In the genomic region with DNA sequence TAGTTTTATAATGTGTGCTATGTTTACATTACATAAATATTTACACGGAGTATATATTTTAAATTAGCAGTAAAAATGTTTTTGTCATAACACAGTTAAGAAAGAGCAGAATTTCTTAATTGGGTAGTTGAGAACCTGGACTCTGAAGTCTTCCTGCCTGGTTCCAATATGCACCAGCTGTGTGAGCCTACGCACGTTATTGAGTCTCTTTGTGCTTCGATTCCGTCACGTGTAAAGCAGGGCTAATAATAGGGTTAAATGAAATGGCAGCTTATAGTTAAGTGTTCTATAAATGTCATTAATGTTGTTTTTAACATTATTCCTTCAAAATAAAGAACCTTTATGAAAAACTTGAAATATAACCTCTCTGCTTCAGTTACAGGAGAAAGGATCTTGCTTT, we compare ENCODE assay signal across 1 cellular context.
TF ChIP-seq lines count a peak whose summit lies in the region.

No MANE protein-coding gene starts in this region.

TF ChIP-seq in HCT116, 20 proteins besides CTCF, POLR2A, EP300 and RAD21 (continued from another document):
- TF ChIP-seq, protein P1, sequence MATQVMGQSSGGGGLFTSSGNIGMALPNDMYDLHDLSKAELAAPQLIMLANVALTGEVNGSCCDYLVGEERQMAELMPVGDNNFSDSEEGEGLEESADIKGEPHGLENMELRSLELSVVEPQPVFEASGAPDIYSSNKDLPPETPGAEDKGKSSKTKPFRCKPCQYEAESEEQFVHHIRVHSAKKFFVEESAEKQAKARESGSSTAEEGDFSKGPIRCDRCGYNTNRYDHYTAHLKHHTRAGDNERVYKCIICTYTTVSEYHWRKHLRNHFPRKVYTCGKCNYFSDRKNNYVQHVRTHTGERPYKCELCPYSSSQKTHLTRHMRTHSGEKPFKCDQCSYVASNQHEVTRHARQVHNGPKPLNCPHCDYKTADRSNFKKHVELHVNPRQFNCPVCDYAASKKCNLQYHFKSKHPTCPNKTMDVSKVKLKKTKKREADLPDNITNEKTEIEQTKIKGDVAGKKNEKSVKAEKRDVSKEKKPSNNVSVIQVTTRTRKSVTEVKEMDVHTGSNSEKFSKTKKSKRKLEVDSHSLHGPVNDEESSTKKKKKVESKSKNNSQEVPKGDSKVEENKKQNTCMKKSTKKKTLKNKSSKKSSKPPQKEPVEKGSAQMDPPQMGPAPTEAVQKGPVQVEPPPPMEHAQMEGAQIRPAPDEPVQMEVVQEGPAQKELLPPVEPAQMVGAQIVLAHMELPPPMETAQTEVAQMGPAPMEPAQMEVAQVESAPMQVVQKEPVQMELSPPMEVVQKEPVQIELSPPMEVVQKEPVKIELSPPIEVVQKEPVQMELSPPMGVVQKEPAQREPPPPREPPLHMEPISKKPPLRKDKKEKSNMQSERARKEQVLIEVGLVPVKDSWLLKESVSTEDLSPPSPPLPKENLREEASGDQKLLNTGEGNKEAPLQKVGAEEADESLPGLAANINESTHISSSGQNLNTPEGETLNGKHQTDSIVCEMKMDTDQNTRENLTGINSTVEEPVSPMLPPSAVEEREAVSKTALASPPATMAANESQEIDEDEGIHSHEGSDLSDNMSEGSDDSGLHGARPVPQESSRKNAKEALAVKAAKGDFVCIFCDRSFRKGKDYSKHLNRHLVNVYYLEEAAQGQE (IDR thresholded peaks at IDR 0.05; ENCODE audit: low read depth), result no peak
- TF ChIP-seq EZH2 (IDR thresholded peaks at IDR 0.05), result no peak
- no peak for TF ChIP-seq SIN3A (IDR thresholded peaks at IDR 0.05; ENCODE audit: low read depth)
- no peak for TF ChIP-seq CEBPB (IDR thresholded peaks at IDR 0.05; ENCODE audit: low read depth)
- TF ChIP-seq FOSL1 (IDR thresholded peaks at IDR 0.05; ENCODE audit: low read depth), result no peak
- TF ChIP-seq CBX3 (IDR thresholded peaks at IDR 0.05; ENCODE audit: low read depth), result no peak
- no peak for TF ChIP-seq SRF (IDR thresholded peaks at IDR 0.05; ENCODE audit: low read depth)
